ENCODE assay signal across 8 cellular contexts in genomic region chr16:23556881-23557778, GRCh38. TPM values are rescaled to one million over a fixed set of nuclear protein-coding genes. Genes with fewer than 3 reads are reported as not detected.
A peak's percentile ranks its signal among the peaks of the same experiment; 100 is the strongest.
DNase-seq lines count a peak whose midpoint lies in the region; ATAC-seq, FAIRE-seq and TF ChIP-seq lines count a peak whose summit lies in the region.

TSS of gene EARS2 (minus strand) at chr16:23557350. CDS start at chr16:23557343, 7 bp downstream.
TSS of gene UBFD1 (plus strand) at chr16:23557727. CDS start at chr16:23557743, 16 bp downstream.

- peak within 1 kb of the TSS; percentile 75 for H2AFZ ChIP-seq in keratinocyte (ENCODE audit: control insufficient read depth, low read length)

- H3K4me3 ChIP-seq in keratinocyte (ENCODE audit: control insufficient read depth in 2 of 3, extremely low read depth in 1 of 3, insufficient read depth in 2 of 3, low read depth in 1 of 3, low read length in 3 of 3): peak within 1 kb of the TSS; percentile 76 to 97 (median 95)

- H3K36me3 ChIP-seq in keratinocyte (ENCODE audit: control insufficient read depth in 2 of 2, extremely low read depth in 1 of 2, insufficient read depth in 2 of 2, low read length in 2 of 2): peaks cover 16 to 22% of the 10 kb centered on the region in 2 experiments

- peak; percentile 80 to 95 (median 85) for TF ChIP-seq CTCF in keratinocyte (optimal IDR thresholded peaks at IDR 0.05 in 1 of 3, IDR thresholded peaks at IDR 0.05 in 1 of 3, conservative IDR thresholded peaks at IDR 0.05 in 1 of 3; ENCODE audit: extremely low read depth in 1 of 3, insufficient read depth in 2 of 3, low read length in 3 of 3)

- H3K9ac ChIP-seq in keratinocyte (ENCODE audit: control insufficient read depth, extremely low read depth, insufficient read depth, low read length): peak within 1 kb of the TSS; percentile 89

- no peaks in the 10 kb centered on the region for H4K20me1 ChIP-seq in keratinocyte (ENCODE audit: control insufficient read depth, extremely low read depth, insufficient read depth, low read length)

- H3K9me3 ChIP-seq in keratinocyte (ENCODE audit: control insufficient read depth, low read depth, low read length): no peaks in the 10 kb centered on the region

- peak; percentile 23 for FAIRE-seq in keratinocyte (lab: Jason Lieb, UNC)

- H3K27me3 ChIP-seq in keratinocyte (ENCODE audit: control insufficient read depth, extremely low read depth, insufficient read depth, low read length): no peaks in the 10 kb centered on the region

- H3K27ac ChIP-seq in keratinocyte (ENCODE audit: control insufficient read depth, insufficient read depth, low read length): peak within 1 kb of the TSS; percentile 92

- ATAC-seq in GM19035 (IDR thresholded peaks at IDR 0.05; ENCODE audit: unreplicated experiment): peak; percentile 89
- peak; percentile 92 for ATAC-seq in HG03354 (IDR thresholded peaks at IDR 0.05; ENCODE audit: poor library complexity, severe bottlenecking, unreplicated experiment)

- H3K4me1 ChIP-seq in keratinocyte (ENCODE audit: control insufficient read depth, extremely low read depth, insufficient read depth, low read length): peaks cover 7% of the 10 kb centered on the region

- dilution Hi-C loops in keratinocyte (cut with MboI; ENCODE audit: extremely low pct_ligation_motif_present, low sequenced_read_pairs): no loop called here

- DNase-seq in AML-193 (lab: John Stamatoyannopoulos, UW): peak; percentile 93 to 95
- DNase-seq in NCI-H446 (lab: John Stamatoyannopoulos, UW): peak; percentile 94 to 97
- DNase-seq in activated CD4-positive, CD25-positive, alpha-beta regulatory T cell treated with anti-CD3 and anti-CD28 coated beads, Interleukin-2, amount 50 U/mL, for 16 hours (ENCODE audit: low read depth, low spot score): peak; percentile 95
- peak; percentile 97 for DNase-seq in cerebellar cortex (ENCODE audit: low spot score)
- DNase-seq in keratinocyte (ENCODE audit: low read depth, low spot score): peak; percentile 87
- peak; percentile 90 to 97 for DNase-seq in stimulated activated CD4-positive, alpha-beta T cell treated with anti-CD3 and anti-CD28 coated beads, Interleukin-15, amount 100 ng/mL, for 1 hour (ENCODE audit: low read depth in 1 of 2, low spot score in 1 of 2)

- H3K4me2 ChIP-seq in keratinocyte (ENCODE audit: control insufficient read depth, extremely low read depth, insufficient read depth, low read depth, low read length): peak within 1 kb of the TSS; percentile 96

- no peaks in the 10 kb centered on the region for H3K9me1 ChIP-seq in keratinocyte (ENCODE audit: control insufficient read depth, extremely low read depth, insufficient read depth, low read length)

- H3K79me2 ChIP-seq in keratinocyte (ENCODE audit: control insufficient read depth, insufficient read depth, low read length): peaks cover 40% of the 10 kb centered on the region

RNA-seq across cellular contexts. Expression of gene EARS2, which starts in this region (rescaled TPM):
- 32.7 to 44.6 TPM (median 39.5 TPM) in 3 replicates for polyA plus RNA-seq in keratinocyte
- 4.9 TPM for polyA plus RNA-seq in keratinocyte (2011; ENCODE audit: low read depth)
- 37.8 and 41.7 TPM in 2 replicates for polyA plus RNA-seq in keratinocyte (2011; cell fraction: cytosol; rRNA removed)
- polyA plus RNA-seq in keratinocyte (2011; cell fraction: nucleus; rRNA removed): 40.8 and 58.1 TPM in 2 replicates
- 12.9 and 27.4 TPM in 2 replicates for polyA plus RNA-seq in keratinocyte (2012; ENCODE audit: low replicate concordance)
- 59.5 to 60.3 TPM (median 59.8 TPM) in 3 replicates for polyA minus RNA-seq in keratinocyte
- 50.6 TPM for polyA minus RNA-seq in keratinocyte (2011; cell fraction: cytosol; rRNA and poly(A)+ RNA removed)
- 49.1 and 52.7 TPM in 2 replicates for polyA minus RNA-seq in keratinocyte (2011; cell fraction: nucleus; rRNA and poly(A)+ RNA removed)

RNA-seq across cellular contexts. Expression of gene UBFD1, which starts in this region (rescaled TPM):
- 27.7 to 39.8 TPM (median 36.3 TPM) in 3 replicates for polyA plus RNA-seq in keratinocyte
- polyA plus RNA-seq in keratinocyte (2011; ENCODE audit: low read depth): 22.1 TPM
- 31.0 and 42.5 TPM in 2 replicates for polyA plus RNA-seq in keratinocyte (2011; cell fraction: cytosol; rRNA removed)
- polyA plus RNA-seq in keratinocyte (2011; cell fraction: nucleus; rRNA removed): 42.5 and 51.0 TPM in 2 replicates
- 16.1 and 27.8 TPM in 2 replicates for polyA plus RNA-seq in keratinocyte (2012; ENCODE audit: low replicate concordance)
- polyA minus RNA-seq in keratinocyte: 26.6 to 35.1 TPM (median 27.8 TPM) in 3 replicates
- 29.7 TPM for polyA minus RNA-seq in keratinocyte (2011; cell fraction: cytosol; rRNA and poly(A)+ RNA removed)
- polyA minus RNA-seq in keratinocyte (2011; cell fraction: nucleus; rRNA and poly(A)+ RNA removed): 21.4 and 28.2 TPM in 2 replicates

Comparison
In these comparisons a context has a peak if more than half of its experiments do, and no peak if none do; other contexts are left out.
1. Peak in every context shown above with its lines: DNase-seq, ATAC-seq, H3K4me3 ChIP-seq and H3K27ac ChIP-seq.